Comparison of ENCODE assay signal across 8 cellular contexts in genomic region chr22:44172370-44173108, GRCh38. TPM values are rescaled to one million over a fixed set of nuclear protein-coding genes. Genes with fewer than 3 reads are reported as not detected.
DNase-seq lines count a peak whose midpoint lies in the region; ATAC-seq, FAIRE-seq and TF ChIP-seq lines count a peak whose summit lies in the region.

No MANE protein-coding gene starts in this region.

- H3K27ac ChIP-seq in GM12878 (ENCODE audit: control insufficient read depth, insufficient read depth) (peak overlapping the region; percentile 38), coronary artery (peak overlapping the region in 1 of 2 donors; percentile 41), smooth muscle cell (ENCODE audit: low read depth) (no peak overlapping the region)

- H3K9ac ChIP-seq in GM12878 (ENCODE audit: control insufficient read depth, insufficient read depth, low read length) (0 out of 2 replicates have a peak overlapping the region, but pooled peaks have one; percentile 2), smooth muscle cell (ENCODE audit: low read depth) (no peak overlapping the region)

- H3K4me3 ChIP-seq in GM12878 = no peak overlapping the region; the same call in 1 of the 2 replicates
- H3K4me3 ChIP-seq in coronary artery = no peak overlapping the region
- no peak overlapping the region for H3K4me3 ChIP-seq in smooth muscle cell

- in situ Hi-C loops in GM12878 (cut with MboI) = no loop called here

- H3K79me2 ChIP-seq in GM12878 (ENCODE audit: control insufficient read depth, insufficient read depth, low read length) (no peaks in the 10 kb centered on the region), smooth muscle cell (ENCODE audit: low read depth) (no peaks in the 10 kb centered on the region)

- no peaks in the 10 kb centered on the region for H3K36me3 Mint-ChIP-seq in naive B cell
- no peaks in the 10 kb centered on the region for H3K36me3 Mint-ChIP-seq in T-helper 2 cell treated with Interferon-gamma antibody and Interleukin-4, amounts not matched to agents 5 μg/mL and 100 μg/mL, for 36 hours (ENCODE audit: low read depth)

- H3K4me1 ChIP-seq in GM12878 (ENCODE audit: control insufficient read depth, insufficient read depth, low read length) (peaks cover 18% of the 10 kb centered on the region), smooth muscle cell (ENCODE audit: low read depth) (no peaks in the 10 kb centered on the region)

- H3K27me3 ChIP-seq in GM12878 (replicated peaks in 1 of 2; ENCODE audit: control insufficient read depth in 2 of 2, insufficient read depth in 2 of 2, low read length in 1 of 2) (no peaks in the 10 kb centered on the region), smooth muscle cell (ENCODE audit: low read depth) (no peaks in the 10 kb centered on the region)

- no TSS peak for BruUV-seq in GM12878 (replicated peaks; lab: Mats Ljungman, UMichigan)

- TF ChIP-seq POLR2A in GM12878 (IDR thresholded peaks at IDR 0.05; ENCODE audit: low read depth, low read length) = 0 out of 2 replicates have a peak, but pooled peaks have one; percentile 42

- intact Hi-C loops in GM12878 (cut with micrococcal nuclease; ENCODE audit: unreplicated experiment) = no loop called here

- peak overlapping the region; percentile 47 for H3K4me2 ChIP-seq in GM12878 (ENCODE audit: control insufficient read depth, insufficient read depth)
- H3K4me2 ChIP-seq in smooth muscle cell = no peak overlapping the region

- SMC1A ChIA-PET in GM12878 (lab: Charles Lee; ENCODE audit: uncharacterized antibody, unreplicated experiment) = interaction anchor here (0.6 to 1.5 kb wide), 2 partner anchors 9 to 551 kb away, joined by 3 to 7 read pairs; no protein-coding TSS in a partner anchor

- RAD21 ChIA-PET in GM12878 (lab: Charles Lee; ENCODE audit: unreplicated experiment) = interaction anchor here (0.6 to 1.6 kb wide), 6 partner anchors 9 to 179 kb away, joined by 3 to 14 read pairs (median 4); partner anchors contain the start of gene PARVG

- peaks cover 0 to 1% of the 10 kb centered on the region in 2 experiments; a peak in 3 of 4 replicates for H3K36me3 ChIP-seq in GM12878 (ENCODE audit: control insufficient read depth in 2 of 2, insufficient read depth in 2 of 2, low read length in 1 of 2)
- no peaks in the 10 kb centered on the region for H3K36me3 ChIP-seq in smooth muscle cell (ENCODE audit: low read depth)

- DNase-seq in KG1 (lab: John Stamatoyannopoulos, UW) (peak; percentile 28), GM12878 (ENCODE audit: low read depth, low spot score) (no peak), naive B cell (peak; percentile 71), T1000 (lab: John Stamatoyannopoulos, UW) (no peak), coronary artery (ENCODE audit: low spot score) (no peak), smooth muscle cell (lab: John Stamatoyannopoulos, UW; ENCODE audit: unreplicated experiment) (no peak)
- no peak for DNase-seq in T-helper 2 cell treated with Interferon-gamma antibody and Interleukin-4, amounts not matched to agents 5 μg/mL and 100 μg/mL, for 36 hours (ENCODE audit: low spot score)

- peak overlapping the region; percentile 64 to 92 (median 76) for H3K27ac Mint-ChIP-seq in naive B cell
- no peak overlapping the region for H3K27ac Mint-ChIP-seq in T-helper 2 cell treated with Interferon-gamma antibody and Interleukin-4, amounts not matched to agents 5 μg/mL and 100 μg/mL, for 36 hours

- WGBS in GM12878 (ENCODE audit: insufficient coverage, insufficient replicate concordance, low lambda C conversion rate, missing lambda C conversion rate) = 27% methylated on average over 22 of the region's 22 CpGs
- 76% methylated on average over 22 of the region's 22 CpGs for WGBS in smooth muscle cell (ENCODE audit: low lambda C conversion rate)

- TF ChIP-seq EP300 in GM12878 (IDR thresholded peaks at IDR 0.05; ENCODE audit: borderline replicate concordance in 1 of 2, control insufficient read depth in 1 of 2, low read depth in 2 of 2, low read length in 2 of 2) = peak; percentile 33 to 80; a peak in 3 of 4 replicates

- no peaks in the 10 kb centered on the region for H3K27me3 Mint-ChIP-seq in naive B cell
- H3K27me3 Mint-ChIP-seq in T-helper 2 cell treated with Interferon-gamma antibody and Interleukin-4, amounts not matched to agents 5 μg/mL and 100 μg/mL, for 36 hours (ENCODE audit: low read depth) = peaks cover 4% of the 10 kb centered on the region

- H3K9me3 Mint-ChIP-seq in naive B cell = no peaks in the 10 kb centered on the region
- H3K9me3 Mint-ChIP-seq in T-helper 2 cell treated with Interferon-gamma antibody and Interleukin-4, amounts not matched to agents 5 μg/mL and 100 μg/mL, for 36 hours = no peaks in the 10 kb centered on the region

- H4K20me1 ChIP-seq in GM12878 (ENCODE audit: control insufficient read depth, insufficient read depth) (no peaks in the 10 kb centered on the region), smooth muscle cell (ENCODE audit: low read depth) (no peaks in the 10 kb centered on the region)

- TF ChIP-seq CTCF in GM12878 (IDR thresholded peaks at IDR 0.05 in 2 of 3, conservative IDR thresholded peaks at IDR 0.05 in 1 of 3; ENCODE audit: control insufficient read depth in 2 of 3, extremely low read depth in 1 of 3, insufficient read depth in 1 of 3, low read depth in 3 of 3, low read length in 3 of 3) = no peak
- no peak for TF ChIP-seq CTCF in coronary artery (IDR thresholded peaks at IDR 0.05)
- no peak for TF ChIP-seq CTCF in smooth muscle cell (IDR thresholded peaks at IDR 0.05; ENCODE audit: borderline replicate concordance, insufficient read depth, poor library complexity, severe bottlenecking)

- no peak overlapping the region; the same call in 1 of the 2 replicates for H2AFZ ChIP-seq in GM12878 (ENCODE audit: control insufficient read depth, low read depth, low read length)
- no peak overlapping the region for H2AFZ ChIP-seq in smooth muscle cell (ENCODE audit: low read depth)

- peak; percentile 92 for FAIRE-seq in GM12878 (lab: Jason Lieb, UNC)

- H3K9me3 ChIP-seq in GM12878 (replicated peaks; ENCODE audit: control insufficient read depth, insufficient read depth, low read length) = no peaks in the 10 kb centered on the region
- H3K9me3 ChIP-seq in smooth muscle cell (replicated peaks; ENCODE audit: low read depth) = no peaks in the 10 kb centered on the region

- POLR2A ChIA-PET in GM12878 (lab: Charles Lee) = interaction anchor here (0.6 to 1.2 kb wide), 3 partner anchors 9 to 1394 kb away, joined by 4 to 8 read pairs (median 7); partner anchors contain the start of gene PARVG

- CTCF ChIA-PET in GM12878 (lab: Yijun Ruan, JAX) = interaction anchor here (0.9 to 2.0 kb wide), 2 partner anchors 90 to 179 kb away, joined by 3 to 7 read pairs; no protein-coding TSS in a partner anchor

- TF ChIP-seq RAD21 in GM12878 (IDR thresholded peaks at IDR 0.05; ENCODE audit: insufficient read depth, low read depth, low read length) = no peak

- ATAC-seq in GM19035 (IDR thresholded peaks at IDR 0.05; ENCODE audit: unreplicated experiment) (peak; percentile 59), GM12878 (peak; percentile 99), naive B cell (ENCODE audit: low read depth in 2 of 2) (peak; percentile 99 to 100)

- no peaks in the 10 kb centered on the region for H3F3A ChIP-seq in smooth muscle cell (ENCODE audit: low read depth)

- H3K4me1 Mint-ChIP-seq in naive B cell = peaks cover 19 to 36% (median 30%) of the 10 kb centered on the region in 3 donors
- no peaks in the 10 kb centered on the region for H3K4me1 Mint-ChIP-seq in T-helper 2 cell treated with Interferon-gamma antibody and Interleukin-4, amounts not matched to agents 5 μg/mL and 100 μg/mL, for 36 hours (ENCODE audit: low read depth)

- peak overlapping the region; percentile 3 to 83 (median 48) for H3K4me3 Mint-ChIP-seq in naive B cell
- no peak overlapping the region for H3K4me3 Mint-ChIP-seq in T-helper 2 cell treated with Interferon-gamma antibody and Interleukin-4, amounts not matched to agents 5 μg/mL and 100 μg/mL, for 36 hours

TF ChIP-seq in GM12878, 131 proteins besides CTCF, POLR2A, EP300 and RAD21 (continues in another document):
- TF ChIP-seq ZBED1 (IDR thresholded peaks at IDR 0.05; ENCODE audit: borderline replicate concordance) (no peak), GATAD2B (conservative IDR thresholded peaks at IDR 0.05; ENCODE audit: low read depth) (no peak), MEF2A (IDR thresholded peaks at IDR 0.05; ENCODE audit: insufficient read depth, low read depth, low read length) (no peak), RCOR1 (conservative IDR thresholded peaks at IDR 0.05; ENCODE audit: low read depth, low read length) (peak; percentile 72; the same call in 1 of the 2 replicates)

RNA-seq across cellular contexts. Expression of gene PARVG, which starts 8.2 kb away (rescaled TPM):
- 203 and 223 TPM in 2 replicates for total RNA-seq in GM12878 (2013; cell fraction: nucleolus; rRNA removed)
- total RNA-seq in GM12878 (2014; rRNA removed) (71.9 and 78.3 TPM in 2 replicates), GM12878 (2014; rRNA removed; fragmentation: Illumina TruSeq; extraction: Trizol) (42.7 and 43.6 TPM in 2 replicates), GM12878 (2021) (91.3 and 95.7 TPM in 2 replicates), smooth muscle cell (0.40 and 0.90 TPM in 2 replicates)
- 40.8 TPM for polyA plus RNA-seq in GM12878 (2011; ENCODE audit: low read depth)
- polyA plus RNA-seq in GM12878 (2011; rRNA removed) (19.4 and 30.9 TPM in 2 replicates), GM12878 (2014; fragmentation: Illumina TruSeq; extraction: Trizol) (28.1 and 72.5 TPM in 2 replicates), GM12878 (2014; fragmentation: Nextera tagmentation; extraction: Ambion mirVana) (10 to 100 TPM in 1 of 2 experiments, 1 to 10 TPM in 1; 6.3 to 11.7 TPM), GM12878 (2014; rRNA removed) (123 and 135 TPM in 2 replicates), GM12878 (2016; fragmentation: Nextera tagmentation; extraction: Ambion mirVana) (10 to 100 TPM; 72.0 to 81.2 TPM), naive B cell (ENCODE audit: low read depth in 6 of 6) (100 to 1,000 TPM; 106 to 151 (median 143) TPM), smooth muscle cell (not detected in 2 replicates)
- polyA plus RNA-seq in GM12878 (2011; cell fraction: cytosol; rRNA removed) = 31.6 and 40.7 TPM in 2 replicates
- polyA plus RNA-seq in GM12878 (2011; cell fraction: nucleus; rRNA removed) = 149 and 198 TPM in 2 replicates
- 62.9 and 70.4 TPM in 2 replicates for polyA plus RNA-seq in GM12878 (2012)
- 31.7 and 36.9 TPM in 2 replicates for polyA minus RNA-seq in GM12878 (2011; rRNA and poly(A)+ RNA removed)
- polyA minus RNA-seq in GM12878 (2011; cell fraction: cytosol; rRNA and poly(A)+ RNA removed) = 3.2 and 4.6 TPM in 2 replicates
- 38.0 and 51.1 TPM in 2 replicates for polyA minus RNA-seq in GM12878 (2011; cell fraction: nucleus; rRNA and poly(A)+ RNA removed)

Comparison
In these comparisons a context has a peak if more than half of its experiments do, and no peak if none do; other contexts are left out.
1. DNase-seq: peak in KG1 (single experiment) and naive B cell (single experiment); none in GM12878 (single experiment), T1000 (single experiment), coronary artery (single experiment), smooth muscle cell (single experiment) and T-helper 2 cell treated with Interferon-gamma antibody and Interleukin-4, amounts not matched to agents 5 μg/mL and 100 μg/mL, for 36 hours (single experiment).
2. Peak in every context shown above with its lines, with median percentiles within 50 percentile points of each other: ATAC-seq.